ENCODE assay signal across 27 cellular contexts in the genomic region with DNA sequence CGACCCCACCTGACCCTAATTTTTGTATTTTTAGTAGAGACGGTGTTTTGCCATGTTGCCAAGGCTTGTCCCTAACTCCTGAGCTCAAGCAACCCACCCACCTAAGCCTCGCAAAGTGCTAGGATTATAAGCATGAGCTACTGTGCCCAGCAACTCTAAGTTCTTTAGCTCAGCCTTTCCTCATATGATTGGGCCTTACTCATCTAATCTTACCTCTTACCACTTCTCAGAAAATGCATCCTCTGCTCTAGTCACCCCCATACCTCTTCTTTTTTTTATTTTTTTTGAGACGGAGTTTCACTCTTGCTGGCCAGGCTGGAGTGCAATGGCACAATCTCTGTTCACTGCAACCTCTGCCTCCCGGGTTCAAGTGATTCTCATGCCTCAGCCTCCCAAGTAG.
"Had no signal": no experiment of that assay in that cellular context is flagged by ENCODE, and none has a peak within 500 bp of the region (broad histone marks: within the 10 kb centered on the region; RNA-seq: fewer than 3 reads in every experiment).

No MANE protein-coding gene starts in this region.

- H3K36me3 ChIP-seq: breast epithelium, colonic mucosa, WERI-Rb-1 had no signal

- H3K4me3 ChIP-seq: ascending aorta, breast epithelium, cardiac muscle cell, colonic mucosa, heart left ventricle had no signal

- H3K27me3 Mint-ChIP-seq: activated B cell treated with CpG ODN at 0.5 μM for 24 hours; activated CD4-positive, alpha-beta memory T cell treated with anti-CD3 and anti-CD28 coated beads, Interleukin-2, amount 10 ng/mL, durations not matched to agents 7 days and 5 days; activated CD4-positive, alpha-beta T cell treated with anti-CD3 and anti-CD28 coated beads, Interleukin-2, amount 10 ng/mL, durations not matched to agents 24 days and 14 days; brain; T-helper 17 cell had no signal

- DNase-seq: activated B cell treated with CpG ODN at 0.5 μM for 24 hours; activated CD4-positive, alpha-beta memory T cell treated with anti-CD3 and anti-CD28 coated beads, Interleukin-2, amount 10 ng/mL, durations not matched to agents 7 days and 5 days; activated CD4-positive, alpha-beta T cell treated with anti-CD3 and anti-CD28 coated beads, Interleukin-2, amount 10 ng/mL, durations not matched to agents 24 days and 14 days; activated CD4-positive, alpha-beta T cell treated with anti-CD3 and anti-CD28 coated beads, Interleukin-2, amount 50 U/mL, for 4 hours; activated effector memory CD4-positive, alpha-beta T cell treated with anti-CD3 and anti-CD28 coated beads, Interleukin-2, amount 50 U/mL, for 16 hours; activated naive CD4-positive, alpha-beta T cell treated with anti-CD3 and anti-CD28 coated beads for 36 hours; activated naive CD8-positive, alpha-beta T cell treated with anti-CD3 and anti-CD28 coated beads, Interleukin-2, amount 10 ng/mL, durations not matched to agents 7 days and 5 days; activated T-cell treated with anti-CD3 and anti-CD28 coated beads, Interleukin-2, amount 50 U/mL, for 4 hours; central memory CD4-positive, alpha-beta T cell; cerebellar nuclear complex; colonic mucosa; effector CD8-positive, alpha-beta T cell; foreskin fibroblast; glutamatergic neuron; heart left ventricle; T-helper 1 cell; T-helper 17 cell; T1000; WERI-Rb-1 had no signal

- H3K4me1 Mint-ChIP-seq: activated CD4-positive, alpha-beta memory T cell treated with anti-CD3 and anti-CD28 coated beads, Interleukin-2, amount 10 ng/mL, durations not matched to agents 7 days and 5 days; activated CD4-positive, alpha-beta T cell treated with anti-CD3 and anti-CD28 coated beads, Interleukin-2, amount 10 ng/mL, durations not matched to agents 24 days and 14 days; activated naive CD8-positive, alpha-beta T cell treated with anti-CD3 and anti-CD28 coated beads, Interleukin-2, amount 10 ng/mL, durations not matched to agents 7 days and 5 days had no signal

- H3K4me1 ChIP-seq: ascending aorta, breast epithelium had no signal

- ATAC-seq: activated CD4-positive, CD25-positive, alpha-beta regulatory T cell treated with anti-CD3 and anti-CD28 coated beads, Interleukin-2, amount 50 U/mL, for 24 hours; activated T-cell treated with anti-CD3 and anti-CD28 coated beads, Interleukin-2, amount 50 U/mL, for 4 hours; heart left ventricle; T-helper 17 cell had no signal

- H3K9me3 ChIP-seq: ascending aorta, breast epithelium, colonic mucosa, heart left ventricle had no signal

- H3K4me3 Mint-ChIP-seq: activated B cell treated with CpG ODN at 0.5 μM for 24 hours; activated CD4-positive, alpha-beta memory T cell treated with anti-CD3 and anti-CD28 coated beads, Interleukin-2, amount 10 ng/mL, durations not matched to agents 7 days and 5 days; activated CD4-positive, alpha-beta T cell treated with anti-CD3 and anti-CD28 coated beads, Interleukin-2, amount 10 ng/mL, durations not matched to agents 24 days and 14 days; activated naive CD4-positive, alpha-beta T cell treated with anti-CD3 and anti-CD28 coated beads for 36 hours; activated naive CD8-positive, alpha-beta T cell treated with anti-CD3 and anti-CD28 coated beads, Interleukin-2, amount 10 ng/mL, durations not matched to agents 7 days and 5 days; activated T-cell treated with anti-CD3 and anti-CD28 coated beads, Interleukin-2, amount 50 U/mL, for 4 hours; brain; T-helper 17 cell; T-helper 2 cell treated with Interferon-gamma antibody and Interleukin-4, amounts not matched to agents 5 μg/mL and 100 μg/mL, for 36 hours had no signal

- H3K27ac Mint-ChIP-seq: activated CD4-positive, alpha-beta memory T cell treated with anti-CD3 and anti-CD28 coated beads, Interleukin-2, amount 10 ng/mL, durations not matched to agents 7 days and 5 days; activated CD4-positive, alpha-beta T cell treated with anti-CD3 and anti-CD28 coated beads, Interleukin-2, amount 10 ng/mL, durations not matched to agents 24 days and 14 days; activated naive CD4-positive, alpha-beta T cell treated with anti-CD3 and anti-CD28 coated beads for 36 hours; activated naive CD4-positive, alpha-beta T cell treated with anti-CD3 and anti-CD28 coated beads, Interleukin-2, amount 50 U/mL, for 72 hours; activated naive CD8-positive, alpha-beta T cell treated with anti-CD3 and anti-CD28 coated beads, Interleukin-2, amount 10 ng/mL, durations not matched to agents 7 days and 5 days; activated T-helper 2 cell treated with anti-CD3 and anti-CD28 coated beads, Interferon-gamma antibody, Interleukin-2, Interleukin-4, amounts not matched to agents 10 μg/mL and 5 μg/mL and 100 μg/mL, durations not matched to agents 14 hours and 24 hours and 36 hours; brain; T-helper 17 cell; T-helper 2 cell treated with Interferon-gamma antibody and Interleukin-4, amounts not matched to agents 5 μg/mL and 100 μg/mL, for 36 hours had no signal

- H3K27ac ChIP-seq: ascending aorta, breast epithelium, cardiac muscle cell, colonic mucosa, heart left ventricle, WERI-Rb-1 had no signal

- H3K9me3 Mint-ChIP-seq: activated naive CD4-positive, alpha-beta T cell treated with anti-CD3 and anti-CD28 coated beads for 36 hours had no signal

- H3K27me3 ChIP-seq: ascending aorta, breast epithelium, cardiac muscle cell, colonic mucosa, heart left ventricle had no signal
